14 cellular contexts compared by ENCODE assay signal in the genomic region with DNA sequence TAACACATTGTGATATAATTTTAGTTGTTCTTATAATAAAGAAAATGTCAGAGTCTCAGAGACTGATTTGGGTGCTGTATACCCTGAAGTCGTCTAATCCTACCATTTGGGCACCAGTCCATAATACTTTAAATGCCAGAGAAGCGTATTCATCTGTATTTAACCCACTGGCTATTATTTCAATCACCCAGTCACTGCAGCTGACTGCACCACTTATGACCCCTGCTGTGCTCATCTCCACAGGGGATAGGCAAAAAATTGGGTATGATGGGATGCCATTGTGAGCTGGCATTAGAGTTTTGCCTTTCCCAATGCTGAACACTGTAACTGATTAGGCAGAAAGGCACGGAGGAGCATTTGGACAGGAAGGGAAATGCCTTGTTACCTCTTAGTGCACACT.
DNase-seq lines count a peak whose midpoint lies in the region; ATAC-seq lines count a peak whose summit lies in the region.
"Had no signal": no experiment of that assay in that cellular context is flagged by ENCODE, and none has a peak within 500 bp of the region (broad histone marks: within the 10 kb centered on the region; RNA-seq: fewer than 3 reads in every experiment).

No MANE protein-coding gene starts in this region.

- intact Hi-C loops in left cardiac atrium (cut with DNase I): loop anchor here in 1 of 2 donors (10.0 kb wide), 1 partner anchor 72 kb away; no protein-coding TSS in a partner anchor

- DNase-seq in AG08396 (ENCODE audit: low spot score) (peak; percentile 8), LHCN-M2 (ENCODE audit: low read depth) (peak; percentile 92), amniotic epithelial cell (ENCODE audit: low read depth) (peak; percentile 46), kidney glomerular epithelial cell (lab: John Stamatoyannopoulos, UW) (peak; percentile 89), SHP77 (lab: John Stamatoyannopoulos, UW) (no peak), left cardiac atrium (no peak), NOMO-1 treated with DMSO at 0.1 percent for 48 hours (lab: John Stamatoyannopoulos, UW; ENCODE audit: unreplicated experiment) (no peak)
- DNase-seq: activated CD4-positive, alpha-beta T cell treated with anti-CD3 and anti-CD28 coated beads for 1 hour; activated T-cell treated with anti-CD3 and anti-CD28 coated beads, Interleukin-2, amount 50 U/mL, for 72 hours; caudate nucleus; left ventricle myocardium inferior; NCI-H446; uterus had no signal

- no peak for ATAC-seq in HG03139 (IDR thresholded peaks at IDR 0.05; ENCODE audit: unreplicated experiment)
- no peak for ATAC-seq in left cardiac atrium
- ATAC-seq: activated T-cell treated with anti-CD3 and anti-CD28 coated beads, Interleukin-2, amount 50 U/mL, for 72 hours had no signal

Comparison
In these comparisons a context has a peak if more than half of its experiments do, and no peak if none do; other contexts are left out.
1. DNase-seq: peak in AG08396 (single experiment), LHCN-M2 (single experiment), amniotic epithelial cell (single experiment) and kidney glomerular epithelial cell (single experiment); none in SHP77 (0 of 2), left cardiac atrium (single experiment) and NOMO-1 treated with DMSO at 0.1 percent for 48 hours (single experiment).